Comparison of ENCODE assay signal across 12 cellular contexts in genomic region chr1:219220945-219221344, GRCh38. TPM values are rescaled to one million over a fixed set of nuclear protein-coding genes. Genes with fewer than 3 reads are reported as not detected.
DNase-seq lines count a peak whose midpoint lies in the region; ATAC-seq lines count a peak whose summit lies in the region.
"Had no signal": no experiment of that assay in that cellular context is flagged by ENCODE, and none has a peak within 500 bp of the region (broad histone marks: within the 10 kb centered on the region; RNA-seq: fewer than 3 reads in every experiment).

No MANE protein-coding gene starts in this region.

- H2BK5ac ChIP-seq in mesendoderm (ENCODE audit: low read length): no peak overlapping the region

- no peak overlapping the region for H2BK120ac ChIP-seq in mesendoderm (ENCODE audit: low read depth, low read length)

- H3K27me3 ChIP-seq in mesendoderm (ENCODE audit: insufficient read depth, low read length, poor library complexity): no peaks in the 10 kb centered on the region

- H3K56ac ChIP-seq in mesendoderm (ENCODE audit: low read length): no peak overlapping the region

- no peak overlapping the region for H3K4me2 ChIP-seq in mesendoderm (ENCODE audit: low read length)

- no peak overlapping the region for H3K4ac ChIP-seq in mesendoderm (ENCODE audit: low read depth, low read length)

- H3K79me2 ChIP-seq in mesendoderm (ENCODE audit: control insufficient read depth, insufficient read depth, low read length): no peaks in the 10 kb centered on the region
- H3K79me2 ChIP-seq: parathyroid adenoma had no signal

- H2AK5ac ChIP-seq in mesendoderm (ENCODE audit: low read length): no peak overlapping the region

- ATAC-seq in GM18867 (IDR thresholded peaks at IDR 0.05; ENCODE audit: unreplicated experiment) (peak; percentile 97), GM21825 (IDR thresholded peaks at IDR 0.05; ENCODE audit: unreplicated experiment) (peak; percentile 91), HG03460 (IDR thresholded peaks at IDR 0.05; ENCODE audit: unreplicated experiment) (peak; percentile 88)

- H3K27ac ChIP-seq in mesendoderm (ENCODE audit: low read depth, low read length): no peak overlapping the region
- H3K27ac ChIP-seq in caudate nucleus (ENCODE audit: low read depth, low read length): no peak overlapping the region
- H3K27ac ChIP-seq: parathyroid adenoma had no signal

- H2BK15ac ChIP-seq in mesendoderm (replicated peaks; ENCODE audit: low read depth): no peak overlapping the region

- H3K23ac ChIP-seq in mesendoderm (ENCODE audit: low read length): no peak overlapping the region

- WGBS in mesendoderm (ENCODE audit: extremely low coverage, insufficient coverage, low lambda C conversion rate): no CpG with 5 or more reads among the region's 3 CpGs

- no peaks in the 10 kb centered on the region for H3K4me1 ChIP-seq in mesendoderm (ENCODE audit: control insufficient read depth, low read depth, low read length)
- H3K4me1 ChIP-seq: parathyroid adenoma had no signal

- H3K18ac ChIP-seq in mesendoderm (ENCODE audit: low read length): no peak overlapping the region

- no peaks in the 10 kb centered on the region for H3K36me3 ChIP-seq in mesendoderm (ENCODE audit: control insufficient read depth, insufficient read depth, low read length)

- no peaks in the 10 kb centered on the region for H3K79me1 ChIP-seq in mesendoderm (ENCODE audit: low read length)

- no peak overlapping the region for H3K9ac ChIP-seq in mesendoderm (ENCODE audit: low read length)
- H3K9ac ChIP-seq: parathyroid adenoma had no signal

- H4K8ac ChIP-seq in mesendoderm (ENCODE audit: low read depth, low read length): no peak overlapping the region

- H4K5ac ChIP-seq in mesendoderm (ENCODE audit: low read length): no peak overlapping the region

- peak; percentile 10 for DNase-seq in mesendoderm
- no peak for DNase-seq in inferior parietal cortex (ENCODE audit: extremely low spot score)
- DNase-seq in midbrain (lab: John Stamatoyannopoulos, UW): no peak
- no peak for DNase-seq in NCI-H2171 (lab: John Stamatoyannopoulos, UW)
- no peak for DNase-seq in caudate nucleus (lab: John Stamatoyannopoulos, UW)
- DNase-seq: activated naive CD8-positive, alpha-beta T cell treated with anti-CD3 and anti-CD28 coated beads, Interleukin-2, amount 10 ng/mL, durations not matched to agents 7 days and 5 days; NCI-H1092 treated with DMSO at 0.1 percent for 48 hours; stimulated activated naive CD4-positive, alpha-beta T cell treated with Interleukin-2 at 50 U/mL for 16 hours had no signal

- no peak overlapping the region for H3K4me3 ChIP-seq in mesendoderm (ENCODE audit: low read length)

RNA-seq across cellular contexts. Expression of gene LYPLAL1, which starts 47.3 kb away (rescaled TPM):
- 17.7 TPM for polyA plus RNA-seq in mesendoderm (2013, experiment 1 of 2)
- 17.4 TPM for polyA plus RNA-seq in mesendoderm (2013, experiment 2 of 2)
